1 cellular context compared by ENCODE assay signal in the genomic region with DNA sequence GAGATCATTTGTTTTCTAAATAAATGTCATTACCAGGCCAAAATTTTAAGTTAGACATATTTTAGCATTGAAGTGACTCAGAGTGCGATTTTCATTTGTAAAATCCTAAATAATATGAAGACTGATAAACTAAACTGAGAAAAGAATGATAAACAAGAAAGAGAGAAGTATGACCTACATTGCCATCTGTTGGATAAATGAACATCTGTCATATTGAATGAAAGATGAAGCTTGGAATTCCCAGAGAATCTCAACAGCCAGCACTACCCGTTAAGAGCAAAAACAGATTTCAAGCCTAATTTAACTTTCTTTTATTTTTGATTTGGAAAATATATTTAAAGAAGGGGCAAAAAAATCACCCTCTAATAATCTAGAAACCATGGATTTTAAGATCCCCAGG.
TF ChIP-seq lines count a peak whose summit lies in the region.

No MANE protein-coding gene starts in this region.

TF ChIP-seq in GM23338, 12 proteins besides CTCF, POLR2A, EP300 and RAD21 (continued from another document):
- TF ChIP-seq, protein P1, sequence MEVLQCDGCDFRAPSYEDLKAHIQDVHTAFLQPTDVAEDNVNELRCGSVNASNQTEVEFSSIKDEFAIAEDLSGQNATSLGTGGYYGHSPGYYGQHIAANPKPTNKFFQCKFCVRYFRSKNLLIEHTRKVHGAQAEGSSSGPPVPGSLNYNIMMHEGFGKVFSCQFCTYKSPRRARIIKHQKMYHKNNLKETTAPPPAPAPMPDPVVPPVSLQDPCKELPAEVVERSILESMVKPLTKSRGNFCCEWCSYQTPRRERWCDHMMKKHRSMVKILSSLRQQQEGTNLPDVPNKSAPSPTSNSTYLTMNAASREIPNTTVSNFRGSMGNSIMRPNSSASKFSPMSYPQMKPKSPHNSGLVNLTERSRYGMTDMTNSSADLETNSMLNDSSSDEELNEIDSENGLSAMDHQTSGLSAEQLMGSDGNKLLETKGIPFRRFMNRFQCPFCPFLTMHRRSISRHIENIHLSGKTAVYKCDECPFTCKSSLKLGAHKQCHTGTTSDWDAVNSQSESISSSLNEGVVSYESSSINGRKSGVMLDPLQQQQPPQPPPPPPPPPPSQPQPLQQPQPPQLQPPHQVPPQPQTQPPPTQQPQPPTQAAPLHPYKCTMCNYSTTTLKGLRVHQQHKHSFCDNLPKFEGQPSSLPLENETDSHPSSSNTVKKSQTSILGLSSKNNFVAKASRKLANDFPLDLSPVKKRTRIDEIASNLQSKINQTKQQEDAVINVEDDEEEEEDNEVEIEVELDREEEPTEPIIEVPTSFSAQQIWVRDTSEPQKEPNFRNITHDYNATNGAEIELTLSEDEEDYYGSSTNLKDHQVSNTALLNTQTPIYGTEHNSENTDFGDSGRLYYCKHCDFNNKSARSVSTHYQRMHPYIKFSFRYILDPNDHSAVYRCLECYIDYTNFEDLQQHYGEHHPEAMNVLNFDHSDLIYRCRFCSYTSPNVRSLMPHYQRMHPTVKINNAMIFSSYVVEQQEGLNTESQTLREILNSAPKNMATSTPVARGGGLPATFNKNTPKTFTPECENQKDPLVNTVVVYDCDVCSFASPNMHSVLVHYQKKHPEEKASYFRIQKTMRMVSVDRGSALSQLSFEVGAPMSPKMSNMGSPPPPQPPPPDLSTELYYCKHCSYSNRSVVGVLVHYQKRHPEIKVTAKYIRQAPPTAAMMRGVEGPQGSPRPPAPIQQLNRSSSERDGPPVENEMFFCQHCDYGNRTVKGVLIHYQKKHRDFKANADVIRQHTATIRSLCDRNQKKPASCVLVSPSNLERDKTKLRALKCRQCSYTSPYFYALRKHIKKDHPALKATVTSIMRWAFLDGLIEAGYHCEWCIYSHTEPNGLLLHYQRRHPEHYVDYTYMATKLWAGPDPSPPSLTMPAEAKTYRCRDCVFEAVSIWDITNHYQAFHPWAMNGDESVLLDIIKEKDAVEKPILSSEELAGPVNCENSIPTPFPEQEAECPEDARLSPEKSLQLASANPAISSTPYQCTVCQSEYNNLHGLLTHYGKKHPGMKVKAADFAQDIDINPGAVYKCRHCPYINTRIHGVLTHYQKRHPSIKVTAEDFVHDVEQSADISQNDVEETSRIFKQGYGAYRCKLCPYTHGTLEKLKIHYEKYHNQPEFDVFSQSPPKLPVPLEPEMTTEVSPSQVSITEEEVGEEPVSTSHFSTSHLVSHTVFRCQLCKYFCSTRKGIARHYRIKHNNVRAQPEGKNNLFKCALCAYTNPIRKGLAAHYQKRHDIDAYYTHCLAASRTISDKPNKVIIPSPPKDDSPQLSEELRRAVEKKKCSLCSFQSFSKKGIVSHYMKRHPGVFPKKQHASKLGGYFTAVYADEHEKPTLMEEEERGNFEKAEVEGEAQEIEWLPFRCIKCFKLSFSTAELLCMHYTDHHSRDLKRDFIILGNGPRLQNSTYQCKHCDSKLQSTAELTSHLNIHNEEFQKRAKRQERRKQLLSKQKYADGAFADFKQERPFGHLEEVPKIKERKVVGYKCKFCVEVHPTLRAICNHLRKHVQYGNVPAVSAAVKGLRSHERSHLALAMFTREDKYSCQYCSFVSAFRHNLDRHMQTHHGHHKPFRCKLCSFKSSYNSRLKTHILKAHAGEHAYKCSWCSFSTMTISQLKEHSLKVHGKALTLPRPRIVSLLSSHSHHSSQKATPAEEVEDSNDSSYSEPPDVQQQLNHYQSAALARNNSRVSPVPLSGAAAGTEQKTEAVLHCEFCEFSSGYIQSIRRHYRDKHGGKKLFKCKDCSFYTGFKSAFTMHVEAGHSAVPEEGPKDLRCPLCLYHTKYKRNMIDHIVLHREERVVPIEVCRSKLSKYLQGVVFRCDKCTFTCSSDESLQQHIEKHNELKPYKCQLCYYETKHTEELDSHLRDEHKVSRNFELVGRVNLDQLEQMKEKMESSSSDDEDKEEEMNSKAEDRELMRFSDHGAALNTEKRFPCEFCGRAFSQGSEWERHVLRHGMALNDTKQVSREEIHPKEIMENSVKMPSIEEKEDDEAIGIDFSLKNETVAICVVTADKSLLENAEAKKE (CRISPR knock-in tag; IDR thresholded peaks at IDR 0.05): no peak
